1 cellular context compared by ENCODE assay signal in the genomic region with DNA sequence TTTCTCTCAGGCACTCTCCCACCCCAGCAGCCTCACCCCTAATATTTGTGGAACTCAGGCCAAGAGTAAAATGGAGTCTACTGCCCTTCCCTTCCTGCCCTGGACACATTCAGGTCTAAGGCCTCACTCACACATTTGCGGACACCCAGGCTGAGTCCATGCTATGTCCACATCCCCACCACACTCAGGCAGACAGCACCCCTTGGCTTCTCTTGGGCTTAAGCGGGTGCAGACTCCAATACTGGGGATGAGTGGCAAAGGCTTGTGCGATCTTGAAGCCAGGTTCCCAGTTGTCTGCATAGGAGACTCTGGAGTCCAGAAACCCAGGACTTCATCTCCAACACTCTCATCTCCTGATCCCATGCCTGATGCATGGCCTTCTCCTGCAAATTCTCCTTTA.
TF ChIP-seq lines count a peak whose summit lies in the region.

No MANE protein-coding gene starts in this region.

TF ChIP-seq in HepG2, 621 proteins besides CTCF, POLR2A, EP300 and RAD21:
- TF ChIP-seq ZNF18 (CRISPR knock-in tag; IDR thresholded peaks at IDR 0.05; ENCODE audit: insufficient replicate concordance) (no peak), ZMYM2 (CRISPR knock-in tag; IDR thresholded peaks at IDR 0.05) (no peak), NR3C1 (CRISPR knock-in tag; IDR thresholded peaks at IDR 0.05) (no peak), NFATC3 (CRISPR knock-in tag; IDR thresholded peaks at IDR 0.05) (no peak), ARID4A (CRISPR knock-in tag; IDR thresholded peaks at IDR 0.05; ENCODE audit: borderline replicate concordance) (no peak), BRD4 (CRISPR knock-in tag; IDR thresholded peaks at IDR 0.05) (no peak), RBFOX2 (IDR thresholded peaks at IDR 0.05; ENCODE audit: low read depth, low read length) (no peak), NPAS2 (CRISPR knock-in tag; IDR thresholded peaks at IDR 0.05; ENCODE audit: borderline replicate concordance) (no peak), ZNF563 (CRISPR knock-in tag; IDR thresholded peaks at IDR 0.05) (no peak), MTF2 (CRISPR knock-in tag; IDR thresholded peaks at IDR 0.05; ENCODE audit: borderline replicate concordance) (no peak), FOXM1 (CRISPR knock-in tag; IDR thresholded peaks at IDR 0.05) (no peak), DR1 (CRISPR knock-in tag; IDR thresholded peaks at IDR 0.05) (no peak), NCOA1 (CRISPR knock-in tag; IDR thresholded peaks at IDR 0.05) (no peak), CSRNP1 (CRISPR knock-in tag; IDR thresholded peaks at IDR 0.05) (no peak), HHEX (CRISPR knock-in tag; IDR thresholded peaks at IDR 0.05) (no peak)
- TF ChIP-seq, protein P1, sequence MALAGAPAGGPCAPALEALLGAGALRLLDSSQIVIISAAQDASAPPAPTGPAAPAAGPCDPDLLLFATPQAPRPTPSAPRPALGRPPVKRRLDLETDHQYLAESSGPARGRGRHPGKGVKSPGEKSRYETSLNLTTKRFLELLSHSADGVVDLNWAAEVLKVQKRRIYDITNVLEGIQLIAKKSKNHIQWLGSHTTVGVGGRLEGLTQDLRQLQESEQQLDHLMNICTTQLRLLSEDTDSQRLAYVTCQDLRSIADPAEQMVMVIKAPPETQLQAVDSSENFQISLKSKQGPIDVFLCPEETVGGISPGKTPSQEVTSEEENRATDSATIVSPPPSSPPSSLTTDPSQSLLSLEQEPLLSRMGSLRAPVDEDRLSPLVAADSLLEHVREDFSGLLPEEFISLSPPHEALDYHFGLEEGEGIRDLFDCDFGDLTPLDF (CRISPR knock-in tag; IDR thresholded peaks at IDR 0.05) = no peak
